ENCODE assay signal across 32 cellular contexts in genomic region chr22:46922037-46922436, GRCh38.
"Had no signal": no experiment of that assay in that cellular context is flagged by ENCODE, and none has a peak within 500 bp of the region (broad histone marks: within the 10 kb centered on the region; RNA-seq: fewer than 3 reads in every experiment).

No MANE protein-coding gene starts in this region.

- H3K4me3 ChIP-seq: adrenal gland, body of pancreas, breast epithelium had no signal

- DNase-seq: activated B cell treated with CpG ODN at 0.5 μM for 24 hours; activated CD4-positive, alpha-beta memory T cell treated with anti-CD3 and anti-CD28 coated beads for 36 hours; activated CD4-positive, alpha-beta T cell treated with anti-CD3 and anti-CD28 coated beads for 4 hours; activated CD4-positive, alpha-beta T cell treated with anti-CD3 and anti-CD28 coated beads, Interleukin-2, amount 10 ng/mL, durations not matched to agents 24 days and 14 days; activated CD4-positive, alpha-beta T cell treated with anti-CD3 and anti-CD28 coated beads, Interleukin-2, amount 50 U/mL, for 1 hour; activated CD4-positive, alpha-beta T cell treated with anti-CD3 and anti-CD28 coated beads, Interleukin-2, amount 50 U/mL, for 4 hours; activated CD4-positive, CD25-positive, alpha-beta regulatory T cell treated with anti-CD3 and anti-CD28 coated beads, Interleukin-2, amount 50 U/mL, for 72 hours; activated CD8-positive, alpha-beta memory T cell treated with anti-CD3 and anti-CD28 coated beads, Interleukin-2, amount 50 U/mL, for 4 hours; activated CD8-positive, alpha-beta T cell treated with anti-CD3 and anti-CD28 coated beads for 36 hours; activated effector memory CD4-positive, alpha-beta T cell treated with anti-CD3 and anti-CD28 coated beads, Interleukin-2, amount 50 U/mL, for 16 hours; activated gamma-delta T cell treated with Interleukin-2 at 50 U/mL for 16 hours; activated naive CD4-positive, alpha-beta T cell; activated naive CD4-positive, alpha-beta T cell treated with anti-CD3 and anti-CD28 coated beads for 36 hours; activated naive CD4-positive, alpha-beta T cell treated with anti-CD3 and anti-CD28 coated beads, Interleukin-2, amount 50 U/mL, for 16 hours; activated naive CD8-positive, alpha-beta T cell treated with anti-CD3 and anti-CD28 coated beads for 36 hours; activated T-cell treated with anti-CD3 and anti-CD28 coated beads, Interleukin-2, amount 50 U/mL, for 24 hours; activated T-cell treated with anti-CD3 and anti-CD28 coated beads, Interleukin-2, amount 50 U/mL, for 48 hours; adrenal gland; amniotic stem cell; aorta; body of pancreas; brain microvascular endothelial cell; central memory CD4-positive, alpha-beta T cell; T-helper 2 cell; T-helper 9 cell had no signal

- H3K4me3 Mint-ChIP-seq: activated B cell treated with CpG ODN at 0.5 μM for 24 hours; activated CD4-positive, alpha-beta memory T cell treated with anti-CD3 and anti-CD28 coated beads for 36 hours; activated CD4-positive, alpha-beta T cell treated with anti-CD3 and anti-CD28 coated beads, Interleukin-2, amount 10 ng/mL, durations not matched to agents 24 days and 14 days; activated CD8-positive, alpha-beta T cell treated with anti-CD3 and anti-CD28 coated beads for 36 hours; activated naive CD4-positive, alpha-beta T cell treated with anti-CD3 and anti-CD28 coated beads for 36 hours; activated naive CD8-positive, alpha-beta T cell treated with anti-CD3 and anti-CD28 coated beads for 36 hours; activated T-cell treated with anti-CD3 and anti-CD28 coated beads, Interleukin-2, amount 50 U/mL, for 24 hours; activated T-helper 1 cell treated with anti-CD3 and anti-CD28 coated beads, Interleukin-12 subunit alpha, Interleukin-12 subunit beta, Interleukin-2, Interleukin-4 antibody, amounts not matched to agents 30 ng/mL and 10 ng/mL and 1 ng/mL, durations not matched to agents 14 hours and 24 hours and 36 hours; activated T-helper 17 cell treated with anti-CD3 and anti-CD28 coated beads, Interleukin-2, amount 50 U/mL, for 72 hours; T-helper 1 cell treated with Interleukin-12 subunit alpha and Interleukin-12 subunit beta and Interleukin-4 antibody, amounts not matched to agents 30 μg/mL and 1 μg/mL, for 36 hours; T-helper 2 cell treated with Interferon-gamma antibody and Interleukin-4, amounts not matched to agents 5 μg/mL and 100 μg/mL, for 36 hours had no signal

- H3K4me1 ChIP-seq: adrenal gland, body of pancreas, breast epithelium had no signal

- H3K27ac ChIP-seq: adrenal gland, body of pancreas, brain microvascular endothelial cell, breast epithelium, VCaP had no signal

- H3K36me3 ChIP-seq: adrenal gland, brain microvascular endothelial cell, breast epithelium had no signal

- ATAC-seq: activated CD8-positive, alpha-beta T cell treated with anti-CD3 and anti-CD28 coated beads for 36 hours; activated naive CD4-positive, alpha-beta T cell treated with anti-CD3 and anti-CD28 coated beads, Interleukin-2, amount 50 U/mL, for 72 hours; activated T-helper 17 cell treated with anti-CD3 and anti-CD28 coated beads, Interleukin-2, amount 50 U/mL, for 72 hours; body of pancreas had no signal

- H3K27me3 Mint-ChIP-seq: activated B cell treated with CpG ODN at 0.5 μM for 24 hours; activated CD4-positive, alpha-beta memory T cell treated with anti-CD3 and anti-CD28 coated beads for 36 hours; activated CD4-positive, alpha-beta T cell treated with anti-CD3 and anti-CD28 coated beads, Interleukin-2, amount 10 ng/mL, durations not matched to agents 24 days and 14 days; activated CD8-positive, alpha-beta T cell treated with anti-CD3 and anti-CD28 coated beads for 36 hours; activated naive CD8-positive, alpha-beta T cell treated with anti-CD3 and anti-CD28 coated beads for 36 hours; activated T-cell treated with anti-CD3 and anti-CD28 coated beads, Interleukin-2, amount 50 U/mL, for 24 hours; activated T-helper 17 cell treated with anti-CD3 and anti-CD28 coated beads, Interleukin-2, amount 50 U/mL, for 72 hours had no signal

- H3K27ac Mint-ChIP-seq: activated B cell treated with CpG ODN at 0.5 μM for 24 hours; activated CD4-positive, alpha-beta memory T cell treated with anti-CD3 and anti-CD28 coated beads for 36 hours; activated CD4-positive, alpha-beta T cell treated with anti-CD3 and anti-CD28 coated beads, Interleukin-2, amount 10 ng/mL, durations not matched to agents 24 days and 14 days; activated CD8-positive, alpha-beta T cell treated with anti-CD3 and anti-CD28 coated beads for 36 hours; activated naive CD4-positive, alpha-beta T cell treated with anti-CD3 and anti-CD28 coated beads for 36 hours; activated naive CD4-positive, alpha-beta T cell treated with anti-CD3 and anti-CD28 coated beads, Interleukin-2, amount 50 U/mL, for 72 hours; activated naive CD8-positive, alpha-beta T cell treated with anti-CD3 and anti-CD28 coated beads for 36 hours; activated T-cell treated with anti-CD3 and anti-CD28 coated beads, Interleukin-2, amount 50 U/mL, for 24 hours; activated T-helper 1 cell treated with anti-CD3 and anti-CD28 coated beads, Interleukin-12 subunit alpha, Interleukin-12 subunit beta, Interleukin-2, Interleukin-4 antibody, amounts not matched to agents 30 ng/mL and 10 ng/mL and 1 ng/mL, durations not matched to agents 14 hours and 24 hours and 36 hours; activated T-helper 17 cell treated with anti-CD3 and anti-CD28 coated beads, Interleukin-2, amount 50 U/mL, for 72 hours; T-helper 1 cell treated with Interleukin-12 subunit alpha and Interleukin-12 subunit beta and Interleukin-4 antibody, amounts not matched to agents 30 μg/mL and 1 μg/mL, for 36 hours; T-helper 2 cell treated with Interferon-gamma antibody and Interleukin-4, amounts not matched to agents 5 μg/mL and 100 μg/mL, for 36 hours had no signal

- H3K9me3 ChIP-seq: adrenal gland, body of pancreas had no signal

- H3K27me3 ChIP-seq: adrenal gland, body of pancreas, brain microvascular endothelial cell, breast epithelium had no signal
